ENCODE assay signal across 1 cellular context in genomic region chr17:41298458-41299135, GRCh38.
TF ChIP-seq lines count a peak whose summit lies in the region.

No MANE protein-coding gene starts in this region.

TF ChIP-seq in IMR-90, 13 proteins besides CTCF, POLR2A, EP300 and RAD21:
- TF ChIP-seq NFE2L2 (IDR thresholded peaks at IDR 0.05; ENCODE audit: low read depth, low read length) = no peak
- TF ChIP-seq CHD1 (IDR thresholded peaks at IDR 0.05; ENCODE audit: low read depth, low read length) = no peak
- TF ChIP-seq FOS (IDR thresholded peaks at IDR 0.05; ENCODE audit: low read depth, low read length) = no peak
